Comparison of ENCODE assay signal across 23 cellular contexts in genomic region chr2:147171961-147172360, GRCh38.
"Had no signal": no experiment of that assay in that cellular context is flagged by ENCODE, and none has a peak within 500 bp of the region (broad histone marks: within the 10 kb centered on the region; RNA-seq: fewer than 3 reads in every experiment).

No MANE protein-coding gene starts in this region.

- H3K4me3 ChIP-seq: esophagus muscularis mucosa, gastrocnemius medialis, lung, right atrium auricular region, skin epidermis, stomach, thoracic aorta, upper lobe of right lung had no signal

- DNase-seq: activated CD4-positive, alpha-beta T cell treated with anti-CD3 and anti-CD28 coated beads, Interleukin-2, amount 10 ng/mL, durations not matched to agents 24 days and 14 days; activated CD4-positive, CD25-positive, alpha-beta regulatory T cell; activated CD8-positive, alpha-beta T cell treated with anti-CD3 and anti-CD28 coated beads for 36 hours; activated naive CD4-positive, alpha-beta T cell treated with anti-CD3 and anti-CD28 coated beads for 36 hours; activated T-cell treated with anti-CD3 and anti-CD28 coated beads, Interleukin-2, amount 50 U/mL, for 24 hours; aorta; cerebellar nuclear complex; cortex of kidney; gastrocnemius medialis; kidney; naive B cell; stimulated activated CD4-positive, alpha-beta T cell treated with anti-CD3 and anti-CD28 coated beads, Interleukin-15, amount 100 ng/mL, for 24 hours; stimulated activated CD4-positive, alpha-beta T cell treated with anti-CD3 and anti-CD28 coated beads, Interleukin-2, amount 100 ng/mL, for 48 hours; stomach; T-helper 1 cell; T-helper 9 cell; upper lobe of right lung had no signal

- ATAC-seq: activated CD8-positive, alpha-beta T cell treated with anti-CD3 and anti-CD28 coated beads for 36 hours; gastrocnemius medialis; left lobe of liver; upper lobe of right lung had no signal

- H3K27me3 ChIP-seq: esophagus muscularis mucosa, gastrocnemius medialis, right atrium auricular region, stomach, upper lobe of right lung had no signal

- H3K4me1 ChIP-seq: esophagus muscularis mucosa, gastrocnemius medialis, right atrium auricular region, stomach, upper lobe of right lung had no signal

- H3K27ac ChIP-seq: esophagus muscularis mucosa, gastrocnemius medialis, right atrium auricular region, stomach, thoracic aorta, upper lobe of right lung had no signal

- H3K36me3 ChIP-seq: esophagus muscularis mucosa, gastrocnemius medialis, right atrium auricular region, stomach, thoracic aorta, upper lobe of right lung had no signal

- H3K9me3 ChIP-seq: esophagus muscularis mucosa, gastrocnemius medialis, right atrium auricular region, stomach, thoracic aorta, upper lobe of right lung had no signal
